21 cellular contexts compared by ENCODE assay signal in the genomic region with DNA sequence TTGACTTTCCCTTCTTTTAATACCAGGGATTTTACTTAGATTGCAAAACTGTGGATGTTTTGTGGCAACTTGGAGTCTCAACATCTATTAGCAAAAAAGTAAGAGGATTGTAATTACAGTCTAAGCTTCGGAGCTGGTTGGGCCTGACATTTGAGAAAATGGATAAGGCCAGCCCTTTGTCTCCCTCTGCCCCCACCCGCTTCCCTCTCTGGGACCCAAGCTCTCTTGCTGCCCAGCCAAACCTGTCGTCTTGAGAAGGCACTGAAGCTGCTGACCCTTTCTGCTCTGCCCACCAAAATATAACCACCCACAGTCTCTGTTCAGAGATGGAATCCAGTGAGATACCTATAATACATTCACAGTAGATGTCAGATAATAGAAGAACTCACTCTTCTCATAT. TPM values are rescaled to one million over a fixed set of nuclear protein-coding genes. Genes with fewer than 3 reads are reported as not detected.
DNase-seq lines count a peak whose midpoint lies in the region; ATAC-seq and TF ChIP-seq lines count a peak whose summit lies in the region.
"Had no signal": no experiment of that assay in that cellular context is flagged by ENCODE, and none has a peak within 500 bp of the region (broad histone marks: within the 10 kb centered on the region; RNA-seq: fewer than 3 reads in every experiment).

No MANE protein-coding gene starts in this region.

- H3K36me3 ChIP-seq in HUES48 (ENCODE audit: control insufficient read depth, insufficient read depth, low read length) (no peaks in the 10 kb centered on the region), endodermal cell (ENCODE audit: control insufficient read depth, insufficient read depth, low read length) (no peaks in the 10 kb centered on the region)
- H3K36me3 ChIP-seq: MG63 had no signal

- no peak overlapping the region for H3K9ac ChIP-seq in HUES48 (ENCODE audit: low read depth, low read length)
- no peak overlapping the region for H3K9ac ChIP-seq in endodermal cell (ENCODE audit: extremely low read depth, low read length, poor library complexity, severe bottlenecking)

- TF ChIP-seq CTCF in Calu3 (IDR thresholded peaks at IDR 0.05; ENCODE audit: unreplicated experiment) (no peak), endodermal cell (conservative IDR thresholded peaks at IDR 0.05) (no peak), neural crest cell (conservative IDR thresholded peaks at IDR 0.05) (no peak), natural killer cell (IDR thresholded peaks at IDR 0.05) (no peak)

- H3K27ac ChIP-seq in HUES48 (ENCODE audit: low read depth, low read length) (peak overlapping the region; percentile 85), endodermal cell (ENCODE audit: low read depth, low read length) (peak overlapping the region; percentile 19)

- H3K4me3 Mint-ChIP-seq in Calu3 (ENCODE audit: low read depth, unreplicated experiment) (no peak overlapping the region), endodermal cell (no peak overlapping the region), neural crest cell (no peak overlapping the region), natural killer cell (no peak overlapping the region)
- H3K4me3 Mint-ChIP-seq: CD8-positive, alpha-beta T cell had no signal

- intact Hi-C loops in Calu3 (cut with micrococcal nuclease; ENCODE audit: unreplicated experiment) = loop anchor here (5.0 kb wide), 1 partner anchor 32 kb away; no protein-coding TSS in a partner anchor
- intact Hi-C loops in natural killer cell (cut with micrococcal nuclease) = no loop called here

- DNase-seq in Calu3 (no peak), endodermal cell (peak; percentile 51), neural crest cell (ENCODE audit: low read depth, low spot score) (no peak), natural killer cell (no peak), GM19238 (ENCODE audit: insufficient read length, low spot score) (no peak)
- DNase-seq: 8988T; AML-193; C1 segment of cervical spinal cord; CD8-positive, alpha-beta T cell; HCEC 1CT; MG63; NCI-H1417 treated with DMSO at 0.1 percent for 48 hours; NCI-H187; NCI-H2107; NCI-H446 treated with DMSO at 0.1 percent for 48 hours; NCI-H526 treated with DMSO at 0.1 percent for 48 hours had no signal

- no TSS peak for BruUV-seq in Calu3 (replicated peaks; lab: Mats Ljungman, UMichigan)

- H3K27me3 ChIP-seq in HUES48 (ENCODE audit: control insufficient read depth, insufficient read depth, low read length) (no peaks in the 10 kb centered on the region), endodermal cell (ENCODE audit: control insufficient read depth, insufficient read depth, low read length, poor library complexity, severe bottlenecking) (no peaks in the 10 kb centered on the region)
- H3K27me3 ChIP-seq: MG63 had no signal

- no peaks in the 10 kb centered on the region for H3K27me3 Mint-ChIP-seq in Calu3 (ENCODE audit: unreplicated experiment)
- H3K27me3 Mint-ChIP-seq in endodermal cell (ENCODE audit: insufficient read depth) = no peaks in the 10 kb centered on the region
- no peaks in the 10 kb centered on the region for H3K27me3 Mint-ChIP-seq in neural crest cell (ENCODE audit: low read depth)
- peaks cover 0 to 7% of the 10 kb centered on the region in 2 donors for H3K27me3 Mint-ChIP-seq in natural killer cell (ENCODE audit: low read depth in 2 of 2)

- H3K4me3 ChIP-seq in HUES48 (ENCODE audit: low read depth, low read length) (no peak overlapping the region), endodermal cell (ENCODE audit: low read length) (no peak overlapping the region)
- H3K4me3 ChIP-seq: K562, MG63 had no signal

- CTCF ChIA-PET in Calu3 (lab: Charles Lee) = interaction anchor here (0.6 kb wide), 1 partner anchor 16 kb away, joined by 5 read pairs; no protein-coding TSS in a partner anchor

- H3K9me3 Mint-ChIP-seq in Calu3 (ENCODE audit: low read depth, unreplicated experiment) (peaks cover 3% of the 10 kb centered on the region), endodermal cell (peaks cover 31% of the 10 kb centered on the region), neural crest cell (peaks cover 22% of the 10 kb centered on the region), natural killer cell (peaks cover 0 to 6% of the 10 kb centered on the region in 2 donors)

- 78% methylated on average over 3 of the region's 3 CpGs; no CpG with 5 or more reads in 1 of the 2 experiments for WGBS in endodermal cell (ENCODE audit: insufficient coverage in 1 of 2, insufficient read length in 1 of 2), 2 experiments

- H3K4me1 ChIP-seq in HUES48 (ENCODE audit: control insufficient read depth, insufficient read depth, low read length) (peaks cover 28% of the 10 kb centered on the region), endodermal cell (ENCODE audit: control insufficient read depth, insufficient read depth, low read length) (peaks cover 3% of the 10 kb centered on the region)

- H3K9me3 ChIP-seq in HUES48 (ENCODE audit: control insufficient read depth, insufficient read depth, low read length) (no peaks in the 10 kb centered on the region), endodermal cell (ENCODE audit: control insufficient read depth, low read length) (no peaks in the 10 kb centered on the region)
- H3K9me3 ChIP-seq: MG63 had no signal

- peaks cover 4% of the 10 kb centered on the region for H3K36me3 Mint-ChIP-seq in Calu3 (ENCODE audit: insufficient read depth, unreplicated experiment)
- H3K36me3 Mint-ChIP-seq in endodermal cell (ENCODE audit: low read depth) = no peaks in the 10 kb centered on the region
- H3K36me3 Mint-ChIP-seq in neural crest cell (ENCODE audit: low read depth) = peaks cover 25% of the 10 kb centered on the region
- no peaks in the 10 kb centered on the region for H3K36me3 Mint-ChIP-seq in natural killer cell
- H3K36me3 Mint-ChIP-seq: CD8-positive, alpha-beta T cell had no signal

- ATAC-seq in natural killer cell (no peak), HG03135 (IDR thresholded peaks at IDR 0.05; ENCODE audit: unreplicated experiment) (no peak), GM21723 (IDR thresholded peaks at IDR 0.05; ENCODE audit: unreplicated experiment) (no peak)
- ATAC-seq: CD8-positive, alpha-beta T cell; K562; Right ventricle myocardium inferior had no signal

- H3K27ac Mint-ChIP-seq in Calu3 (ENCODE audit: unreplicated experiment) (peak overlapping the region; percentile 54), endodermal cell (peak overlapping the region; percentile 26), neural crest cell (ENCODE audit: unreplicated experiment) (peak overlapping the region; percentile 83), natural killer cell (no peak overlapping the region)
- H3K27ac Mint-ChIP-seq: CD8-positive, alpha-beta T cell had no signal

- peaks cover 39% of the 10 kb centered on the region for H3K4me1 Mint-ChIP-seq in Calu3 (ENCODE audit: low read depth, unreplicated experiment)
- H3K4me1 Mint-ChIP-seq in endodermal cell = peaks cover 12% of the 10 kb centered on the region
- H3K4me1 Mint-ChIP-seq in neural crest cell = peaks cover 53% of the 10 kb centered on the region
- no peaks in the 10 kb centered on the region for H3K4me1 Mint-ChIP-seq in natural killer cell

RNA-seq across cellular contexts. Expression of gene SHROOM3, which starts 49.6 kb away (rescaled TPM):
- total RNA-seq in Calu3 (2022) (114 and 135 TPM in 2 replicates), endodermal cell (10 to 100 TPM; 18.1 to 21.8 TPM), neural crest cell (36.4 and 40.1 TPM in 2 replicates), natural killer cell (under 1 TPM in 1 of 3 donors, not detected in 2; 0.63 TPM)
- polyA plus RNA-seq in endodermal cell (2013, experiment 1 of 2) = 38.3 TPM
- 34.0 TPM for polyA plus RNA-seq in endodermal cell (2013, experiment 2 of 2)
- total RNA-seq: CD8-positive, alpha-beta T cell had no signal

Comparison
In these comparisons a context has a peak if more than half of its experiments do, and no peak if none do; other contexts are left out.
1. H3K27ac Mint-ChIP-seq: peak in Calu3 (single experiment), endodermal cell (single experiment) and neural crest cell (single experiment); none in natural killer cell (0 of 2).
2. RNA of gene SHROOM3, which starts 49.6 kb away (total RNA-seq): 114 to 135 TPM in Calu3, 36.4 to 40.1 TPM in neural crest cell and 18.1 to 21.8 TPM in endodermal cell; 0.63 TPM in natural killer cell; every median in the first group is over 10 times any median in the second.